ENCODE assay signal across 1 cellular context in genomic region chr2:44952806-44953685, GRCh38.
TF ChIP-seq lines count a peak whose summit lies in the region.

No MANE protein-coding gene starts in this region.

TF ChIP-seq in SK-N-SH, 30 proteins besides CTCF, POLR2A, EP300 and RAD21 (continued from another document):
- TF ChIP-seq NRF1 (IDR thresholded peaks at IDR 0.05; ENCODE audit: low read depth, low read length) (no peak), RFX5 (IDR thresholded peaks at IDR 0.05; ENCODE audit: low read length) (no peak), USF2 (IDR thresholded peaks at IDR 0.05; ENCODE audit: borderline replicate concordance, low read depth, low read length) (no peak), ELF1 (IDR thresholded peaks at IDR 0.05) (no peak), TAF1 (IDR thresholded peaks at IDR 0.05; ENCODE audit: borderline replicate concordance, low read depth, low read length) (no peak), MXI1 (IDR thresholded peaks at IDR 0.05; ENCODE audit: low read depth, low read length) (no peak), FOXM1 (IDR thresholded peaks at IDR 0.05; ENCODE audit: low read depth) (no peak), REST (IDR thresholded peaks at IDR 0.05; ENCODE audit: low read depth, low read length) (no peak), MAX (IDR thresholded peaks at IDR 0.05; ENCODE audit: low read depth) (no peak)
- TF ChIP-seq, protein P1, sequence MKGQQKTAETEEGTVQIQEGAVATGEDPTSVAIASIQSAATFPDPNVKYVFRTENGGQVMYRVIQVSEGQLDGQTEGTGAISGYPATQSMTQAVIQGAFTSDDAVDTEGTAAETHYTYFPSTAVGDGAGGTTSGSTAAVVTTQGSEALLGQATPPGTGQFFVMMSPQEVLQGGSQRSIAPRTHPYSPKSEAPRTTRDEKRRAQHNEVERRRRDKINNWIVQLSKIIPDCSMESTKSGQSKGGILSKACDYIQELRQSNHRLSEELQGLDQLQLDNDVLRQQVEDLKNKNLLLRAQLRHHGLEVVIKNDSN (IDR thresholded peaks at IDR 0.05; ENCODE audit: borderline replicate concordance, low read depth), result no peak
- TF ChIP-seq, protein P2, sequence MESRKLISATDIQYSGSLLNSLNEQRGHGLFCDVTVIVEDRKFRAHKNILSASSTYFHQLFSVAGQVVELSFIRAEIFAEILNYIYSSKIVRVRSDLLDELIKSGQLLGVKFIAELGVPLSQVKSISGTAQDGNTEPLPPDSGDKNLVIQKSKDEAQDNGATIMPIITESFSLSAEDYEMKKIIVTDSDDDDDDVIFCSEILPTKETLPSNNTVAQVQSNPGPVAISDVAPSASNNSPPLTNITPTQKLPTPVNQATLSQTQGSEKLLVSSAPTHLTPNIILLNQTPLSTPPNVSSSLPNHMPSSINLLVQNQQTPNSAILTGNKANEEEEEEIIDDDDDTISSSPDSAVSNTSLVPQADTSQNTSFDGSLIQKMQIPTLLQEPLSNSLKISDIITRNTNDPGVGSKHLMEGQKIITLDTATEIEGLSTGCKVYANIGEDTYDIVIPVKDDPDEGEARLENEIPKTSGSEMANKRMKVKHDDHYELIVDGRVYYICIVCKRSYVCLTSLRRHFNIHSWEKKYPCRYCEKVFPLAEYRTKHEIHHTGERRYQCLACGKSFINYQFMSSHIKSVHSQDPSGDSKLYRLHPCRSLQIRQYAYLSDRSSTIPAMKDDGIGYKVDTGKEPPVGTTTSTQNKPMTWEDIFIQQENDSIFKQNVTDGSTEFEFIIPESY (IDR thresholded peaks at IDR 0.05; ENCODE audit: borderline replicate concordance, low read depth), result no peak
- TF ChIP-seq, protein P3, sequence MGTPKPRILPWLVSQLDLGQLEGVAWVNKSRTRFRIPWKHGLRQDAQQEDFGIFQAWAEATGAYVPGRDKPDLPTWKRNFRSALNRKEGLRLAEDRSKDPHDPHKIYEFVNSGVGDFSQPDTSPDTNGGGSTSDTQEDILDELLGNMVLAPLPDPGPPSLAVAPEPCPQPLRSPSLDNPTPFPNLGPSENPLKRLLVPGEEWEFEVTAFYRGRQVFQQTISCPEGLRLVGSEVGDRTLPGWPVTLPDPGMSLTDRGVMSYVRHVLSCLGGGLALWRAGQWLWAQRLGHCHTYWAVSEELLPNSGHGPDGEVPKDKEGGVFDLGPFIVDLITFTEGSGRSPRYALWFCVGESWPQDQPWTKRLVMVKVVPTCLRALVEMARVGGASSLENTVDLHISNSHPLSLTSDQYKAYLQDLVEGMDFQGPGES (IDR thresholded peaks at IDR 0.05; ENCODE audit: low read depth, low read length), result no peak
